Comparison of ENCODE assay signal across 21 cellular contexts in genomic region chr6:29531668-29532067, GRCh38. TPM values are rescaled to one million over a fixed set of nuclear protein-coding genes. Genes with fewer than 3 reads are reported as not detected.
DNase-seq lines count a peak whose midpoint lies in the region; ATAC-seq and TF ChIP-seq lines count a peak whose summit lies in the region.
"Had no signal": no experiment of that assay in that cellular context is flagged by ENCODE, and none has a peak within 500 bp of the region (broad histone marks: within the 10 kb centered on the region; RNA-seq: fewer than 3 reads in every experiment).

No MANE protein-coding gene starts in this region.

- intact Hi-C loops in natural killer cell (cut with micrococcal nuclease), result no loop called here
- intact Hi-C loops in lower leg skin (cut with DNase I; ENCODE audit: low total_unique reads), result no loop called here

- H3K9ac ChIP-seq in endodermal cell (ENCODE audit: extremely low read depth, low read length, poor library complexity, severe bottlenecking), result no peak overlapping the region

- 65% methylated on average over 2 to 3 of the region's 3 CpGs for WGBS in endodermal cell (ENCODE audit: insufficient coverage in 1 of 2, insufficient read length in 1 of 2), 2 experiments
- WGBS in lower leg skin, 2 donors, result 56 to 91% methylated on average over 3 of the region's 3 CpGs

- H3K4me3 ChIP-seq in endodermal cell (ENCODE audit: low read length) (no peak overlapping the region), coronary artery (no peak overlapping the region), lower leg skin (ENCODE audit: low read depth, poor library complexity, severe bottlenecking) (no peak overlapping the region)
- H3K4me3 ChIP-seq: gastrocnemius medialis, GM23338, left lung, Peyer's patch, thoracic aorta had no signal

- H3K36me3 ChIP-seq in endodermal cell (ENCODE audit: control insufficient read depth, insufficient read depth, low read length), result no peaks in the 10 kb centered on the region
- H3K36me3 ChIP-seq: gastrocnemius medialis, left lung, Peyer's patch, thoracic aorta had no signal

- H3K27me3 ChIP-seq in endodermal cell (ENCODE audit: control insufficient read depth, insufficient read depth, low read length, poor library complexity, severe bottlenecking), result no peaks in the 10 kb centered on the region
- H3K27me3 ChIP-seq: gastrocnemius medialis, left lung, Peyer's patch had no signal

- H3K4me3 Mint-ChIP-seq in natural killer cell treated with Interleukin-12 subunit alpha and Interleukin-12 subunit beta and Interleukin-15 and Interleukin-18, amount 100 ng/mL, for 72 hours, result no peak overlapping the region
- H3K4me3 Mint-ChIP-seq in natural killer cell (no peak overlapping the region), endodermal cell (no peak overlapping the region)
- H3K4me3 Mint-ChIP-seq in stimulated activated naive CD8-positive, alpha-beta T cell treated with anti-CD3 and anti-CD28 coated beads, Interleukin-15, amount 100 ng/mL, for 72 hours, result no peak overlapping the region
- H3K4me3 Mint-ChIP-seq: GM23338 had no signal

- H3K27ac ChIP-seq in endodermal cell (ENCODE audit: low read depth, low read length) (no peak overlapping the region), coronary artery (no peak overlapping the region)
- H3K27ac ChIP-seq: gastrocnemius medialis, left lung, Peyer's patch, thoracic aorta had no signal

- no peak overlapping the region for H3K27ac Mint-ChIP-seq in natural killer cell treated with Interleukin-12 subunit alpha and Interleukin-12 subunit beta and Interleukin-15 and Interleukin-18, amount 100 ng/mL, for 72 hours
- H3K27ac Mint-ChIP-seq in natural killer cell, result no peak overlapping the region
- H3K27ac Mint-ChIP-seq in endodermal cell, result no peak overlapping the region
- no peak overlapping the region for H3K27ac Mint-ChIP-seq in stimulated activated naive CD8-positive, alpha-beta T cell treated with anti-CD3 and anti-CD28 coated beads, Interleukin-15, amount 100 ng/mL, for 72 hours
- H3K27ac Mint-ChIP-seq: GM23338 had no signal

- peaks cover 0 to 3% of the 10 kb centered on the region in 2 donors for H3K4me1 Mint-ChIP-seq in natural killer cell treated with Interleukin-12 subunit alpha and Interleukin-12 subunit beta and Interleukin-15 and Interleukin-18, amount 100 ng/mL, for 72 hours (ENCODE audit: low read depth in 2 of 2)
- H3K4me1 Mint-ChIP-seq in natural killer cell, result no peaks in the 10 kb centered on the region
- no peaks in the 10 kb centered on the region for H3K4me1 Mint-ChIP-seq in endodermal cell
- peaks cover 14% of the 10 kb centered on the region for H3K4me1 Mint-ChIP-seq in stimulated activated naive CD8-positive, alpha-beta T cell treated with anti-CD3 and anti-CD28 coated beads, Interleukin-15, amount 100 ng/mL, for 72 hours
- H3K4me1 Mint-ChIP-seq: GM23338 had no signal

- peak; percentile 63 to 79 for ATAC-seq in natural killer cell treated with Interleukin-12 subunit alpha and Interleukin-12 subunit beta and Interleukin-15 and Interleukin-18, amount 100 ng/mL, for 72 hours
- ATAC-seq in natural killer cell (no peak), HG03108 (IDR thresholded peaks at IDR 0.05; ENCODE audit: unreplicated experiment) (peak; percentile 61)
- peak; percentile 88 for ATAC-seq in stimulated activated naive CD8-positive, alpha-beta T cell treated with anti-CD3 and anti-CD28 coated beads, Interleukin-15, amount 100 ng/mL, for 72 hours
- ATAC-seq: gastrocnemius medialis, GM23338, left lung had no signal

- DNase-seq in natural killer cell treated with Interleukin-12 subunit alpha and Interleukin-12 subunit beta and Interleukin-15 and Interleukin-18, amount 100 ng/mL, for 72 hours (ENCODE audit: low spot score), result no peak
- DNase-seq in natural killer cell, result no peak
- peak; percentile 35 for DNase-seq in endodermal cell
- peak in 1 of 2 donors; percentile 33 for DNase-seq in stimulated activated naive CD8-positive, alpha-beta T cell treated with anti-CD3 and anti-CD28 coated beads, Interleukin-15, amount 100 ng/mL, for 72 hours
- DNase-seq in coronary artery (ENCODE audit: low spot score), result no peak
- DNase-seq in lower leg skin (ENCODE audit: low spot score in 2 of 2), result no peak
- no peak for DNase-seq in kidney glomerular epithelial cell (lab: John Stamatoyannopoulos, UW)
- DNase-seq: activated CD4-positive, alpha-beta T cell treated with anti-CD3 and anti-CD28 coated beads, Interleukin-2, amount 50 U/mL, for 1 hour; AML-193; anterior cingulate cortex; cortex of kidney; gastrocnemius medialis; Kasumi-1; left lung; NCI-H1417; Peyer's patch had no signal

- H3K4me1 ChIP-seq in endodermal cell (ENCODE audit: control insufficient read depth, insufficient read depth, low read length), result no peaks in the 10 kb centered on the region
- H3K4me1 ChIP-seq: gastrocnemius medialis, left lung, Peyer's patch had no signal

- H3K9me3 ChIP-seq in endodermal cell (ENCODE audit: control insufficient read depth, low read length), result no peaks in the 10 kb centered on the region
- H3K9me3 ChIP-seq: gastrocnemius medialis, left lung, Peyer's patch, thoracic aorta had no signal

- TF ChIP-seq POLR2A in lower leg skin (IDR thresholded peaks at IDR 0.05), result no peak

- no peaks in the 10 kb centered on the region for H3K36me3 Mint-ChIP-seq in natural killer cell treated with Interleukin-12 subunit alpha and Interleukin-12 subunit beta and Interleukin-15 and Interleukin-18, amount 100 ng/mL, for 72 hours
- H3K36me3 Mint-ChIP-seq in natural killer cell (no peaks in the 10 kb centered on the region), endodermal cell (ENCODE audit: low read depth) (no peaks in the 10 kb centered on the region)

- H3K27me3 Mint-ChIP-seq in natural killer cell treated with Interleukin-12 subunit alpha and Interleukin-12 subunit beta and Interleukin-15 and Interleukin-18, amount 100 ng/mL, for 72 hours, result peaks cover 0 to 5% of the 10 kb centered on the region in 2 donors
- peaks cover 0 to 6% of the 10 kb centered on the region in 2 donors for H3K27me3 Mint-ChIP-seq in natural killer cell (ENCODE audit: low read depth in 2 of 2)
- peaks cover 1% of the 10 kb centered on the region for H3K27me3 Mint-ChIP-seq in endodermal cell (ENCODE audit: insufficient read depth)
- H3K27me3 Mint-ChIP-seq in stimulated activated naive CD8-positive, alpha-beta T cell treated with anti-CD3 and anti-CD28 coated beads, Interleukin-15, amount 100 ng/mL, for 72 hours, result peaks cover 20% of the 10 kb centered on the region

- H3K9me3 Mint-ChIP-seq in natural killer cell treated with Interleukin-12 subunit alpha and Interleukin-12 subunit beta and Interleukin-15 and Interleukin-18, amount 100 ng/mL, for 72 hours, result no peaks in the 10 kb centered on the region
- H3K9me3 Mint-ChIP-seq in natural killer cell (no peaks in the 10 kb centered on the region), endodermal cell (no peaks in the 10 kb centered on the region)
- H3K9me3 Mint-ChIP-seq in stimulated activated naive CD8-positive, alpha-beta T cell treated with anti-CD3 and anti-CD28 coated beads, Interleukin-15, amount 100 ng/mL, for 72 hours, result no peaks in the 10 kb centered on the region
- H3K9me3 Mint-ChIP-seq: GM23338 had no signal

- TF ChIP-seq CTCF in natural killer cell (IDR thresholded peaks at IDR 0.05) (no peak), endodermal cell (conservative IDR thresholded peaks at IDR 0.05) (no peak), coronary artery (IDR thresholded peaks at IDR 0.05) (no peak), lower leg skin (IDR thresholded peaks at IDR 0.05) (no peak)

RNA-seq across cellular contexts. Expression of gene UBD, which starts 27.9 kb away (rescaled TPM):
- 1 to 10 TPM in 1 of 2 donors, not detected in 1; 3.1 TPM for total RNA-seq in natural killer cell treated with Interleukin-12 subunit alpha and Interleukin-12 subunit beta and Interleukin-15 and Interleukin-18, amount 100 ng/mL, for 72 hours
- total RNA-seq in natural killer cell (not detected), endodermal cell (not detected), lower leg skin (under 1 TPM in 1 of 4 donors, not detected in 3; 0.36 TPM)
- polyA plus RNA-seq in endodermal cell (2013, experiment 1 of 2), result 0.21 TPM
- polyA plus RNA-seq in endodermal cell (2013, experiment 2 of 2), result not detected
- total RNA-seq: GM23338, osteocyte, thoracic aorta had no signal
- polyA plus RNA-seq: GM23338 had no signal

RNA-seq across cellular contexts. Expression of gene MAS1L, which starts 43.9 kb away (rescaled TPM):
- total RNA-seq in natural killer cell treated with Interleukin-12 subunit alpha and Interleukin-12 subunit beta and Interleukin-15 and Interleukin-18, amount 100 ng/mL, for 72 hours, result not detected
- total RNA-seq in natural killer cell, result not detected
- not detected for total RNA-seq in endodermal cell
- not detected for polyA plus RNA-seq in endodermal cell (2013, experiment 1 of 2)
- polyA plus RNA-seq in endodermal cell (2013, experiment 2 of 2), result not detected
- not detected for total RNA-seq in lower leg skin
- total RNA-seq: gastrocnemius medialis, GM23338, left lung, osteocyte, thoracic aorta had no signal
- polyA plus RNA-seq: GM23338 had no signal

RNA-seq across cellular contexts. Expression of gene OR2H2, which starts 53.3 kb away (rescaled TPM):
- total RNA-seq in natural killer cell treated with Interleukin-12 subunit alpha and Interleukin-12 subunit beta and Interleukin-15 and Interleukin-18, amount 100 ng/mL, for 72 hours, result not detected
- not detected for total RNA-seq in natural killer cell
- not detected for total RNA-seq in endodermal cell
- polyA plus RNA-seq in endodermal cell (2013, experiment 1 of 2), result not detected
- not detected for polyA plus RNA-seq in endodermal cell (2013, experiment 2 of 2)
- total RNA-seq in lower leg skin, result not detected
- total RNA-seq: gastrocnemius medialis, GM23338, left lung, osteocyte, Peyer's patch, sciatic nerve, thoracic aorta had no signal

Comparison
In these comparisons a context has a peak if more than half of its experiments do, and no peak if none do; other contexts are left out.
1. ATAC-seq: peak in natural killer cell treated with Interleukin-12 subunit alpha and Interleukin-12 subunit beta and Interleukin-15 and Interleukin-18, amount 100 ng/mL, for 72 hours (2 of 2), HG03108 (single experiment) and stimulated activated naive CD8-positive, alpha-beta T cell treated with anti-CD3 and anti-CD28 coated beads, Interleukin-15, amount 100 ng/mL, for 72 hours (single experiment); none in natural killer cell (0 of 3).